ENCODE assay signal across 8 cellular contexts in the genomic region with DNA sequence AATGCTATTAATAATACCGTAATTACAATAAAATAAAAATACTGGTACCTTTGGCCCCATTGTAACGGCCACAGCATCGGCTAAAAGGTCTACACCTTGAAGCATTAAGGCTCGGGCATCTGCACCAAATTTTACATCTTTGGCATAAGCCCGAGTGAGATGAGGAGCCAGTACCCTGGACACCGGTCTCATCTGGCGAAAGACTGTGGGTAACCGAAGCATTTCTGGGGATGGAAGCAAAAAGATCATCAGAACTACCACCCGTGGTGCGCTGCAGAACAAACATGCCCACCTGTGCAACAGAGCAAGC. TPM values are rescaled to one million over a fixed set of nuclear protein-coding genes. Genes with fewer than 3 reads are reported as not detected.
DNase-seq lines count a peak whose midpoint lies in the region; ATAC-seq and TF ChIP-seq lines count a peak whose summit lies in the region.

No MANE protein-coding gene starts in this region.

- H2AFZ ChIP-seq in PC-3 (ENCODE audit: low read length), result no peak overlapping the region

- peak overlapping the region; percentile 77 for H3K27ac ChIP-seq in CD4-positive, alpha-beta memory T cell (ENCODE audit: low read depth, low read length)
- H3K27ac ChIP-seq in PC-3 (ENCODE audit: low read length) (no peak overlapping the region), neutrophil (peak overlapping the region; percentile 93)

- ATAC-seq in PC-3 (no peak), HG03342 (IDR thresholded peaks at IDR 0.05; ENCODE audit: unreplicated experiment) (no peak), HG03565 (IDR thresholded peaks at IDR 0.05; ENCODE audit: unreplicated experiment) (no peak), HG02678 (IDR thresholded peaks at IDR 0.05; ENCODE audit: unreplicated experiment) (no peak)

- CTCF ChIA-PET in CD4-positive, alpha-beta memory T cell (lab: Charles Lee; ENCODE audit: partially characterized antibody), result interaction anchor here (0.9 kb wide), 1 partner anchor 8 kb away, joined by 3 read pairs; no protein-coding TSS in a partner anchor
- CTCF ChIA-PET in PC-3 (lab: Charles Lee), result no interaction called here

- no peaks in the 10 kb centered on the region for H3K27me3 ChIP-seq in CD4-positive, alpha-beta memory T cell (ENCODE audit: insufficient read depth, low read length)
- H3K27me3 ChIP-seq in PC-3 (ENCODE audit: low read length), result no peaks in the 10 kb centered on the region
- H3K27me3 ChIP-seq in neutrophil, result no peaks in the 10 kb centered on the region

- H3K4me2 ChIP-seq in PC-3 (ENCODE audit: low read length), result peak overlapping the region; percentile 78

- no peaks in the 10 kb centered on the region for H3K9me3 Mint-ChIP-seq in CD4-positive, alpha-beta memory T cell
- no peaks in the 10 kb centered on the region for H3K9me3 Mint-ChIP-seq in endothelial cell (ENCODE audit: unreplicated experiment)

- no peaks in the 10 kb centered on the region for H3K9me3 ChIP-seq in CD4-positive, alpha-beta memory T cell (ENCODE audit: control insufficient read depth in 1 of 2, low read length in 2 of 2)
- H3K9me3 ChIP-seq in PC-3 (ENCODE audit: low read length) (no peaks in the 10 kb centered on the region), neutrophil (no peaks in the 10 kb centered on the region)

- no TSS peak for BruUV-seq in PC-3 (replicated peaks; lab: Mats Ljungman, UMichigan)

- H3K27me3 Mint-ChIP-seq in CD4-positive, alpha-beta memory T cell, result no peaks in the 10 kb centered on the region
- peaks cover 9% of the 10 kb centered on the region for H3K27me3 Mint-ChIP-seq in endothelial cell (ENCODE audit: unreplicated experiment)

- H3K36me3 Mint-ChIP-seq in CD4-positive, alpha-beta memory T cell, result peaks cover 22 to 79% of the 10 kb centered on the region in 2 donors
- H3K36me3 Mint-ChIP-seq in endothelial cell (ENCODE audit: low read depth, unreplicated experiment), result peaks cover 20% of the 10 kb centered on the region

- H3K9ac ChIP-seq in PC-3 (ENCODE audit: low read length), result peak overlapping the region; percentile 98

- H4K20me1 ChIP-seq in PC-3 (ENCODE audit: low read length), result peaks cover 74% of the 10 kb centered on the region

- no peaks in the 10 kb centered on the region for H3F3A ChIP-seq in PC-3 (ENCODE audit: low read length, unreplicated experiment)

- POLR2A ChIA-PET in CD4-positive, alpha-beta memory T cell (lab: Charles Lee; ENCODE audit: partially characterized antibody), result interaction anchor here (0.7 to 5.6 kb wide), 10 partner anchors 10 to 699 kb away, joined by 3 to 180 read pairs (median 20); a partner anchor contains a TSS
- POLR2A ChIA-PET in PC-3 (lab: Charles Lee; ENCODE audit: unreplicated experiment), result no interaction called here

- H3K4me3 ChIP-seq in CD4-positive, alpha-beta memory T cell (ENCODE audit: low read length in 2 of 2), result peak overlapping the region; percentile 86 to 87
- H3K4me3 ChIP-seq in PC-3 (ENCODE audit: low read length) (peak overlapping the region; percentile 89), neutrophil (ENCODE audit: low read depth in 1 of 2, low read length in 1 of 2) (peak overlapping the region; percentile 91 to 98)

- peak overlapping the region; percentile 92 to 99 (median 94) for H3K4me3 Mint-ChIP-seq in CD4-positive, alpha-beta memory T cell
- peak overlapping the region; percentile 97 for H3K4me3 Mint-ChIP-seq in endothelial cell (ENCODE audit: unreplicated experiment)

- TF ChIP-seq CTCF in PC-3 (conservative IDR thresholded peaks at IDR 0.05; ENCODE audit: low read depth, low read length) (no peak), endothelial cell (IDR thresholded peaks at IDR 0.05; ENCODE audit: unreplicated experiment) (no peak), neutrophil (IDR thresholded peaks at IDR 0.05) (no peak)

- H3K27ac Mint-ChIP-seq in CD4-positive, alpha-beta memory T cell, result peak overlapping the region; percentile 92 to 98 (median 97)
- peak overlapping the region; percentile 57 for H3K27ac Mint-ChIP-seq in endothelial cell (ENCODE audit: unreplicated experiment)

- H3K36me3 ChIP-seq in CD4-positive, alpha-beta memory T cell (ENCODE audit: insufficient read depth, low read length), result peaks cover 24% of the 10 kb centered on the region
- H3K36me3 ChIP-seq in PC-3 (ENCODE audit: low read depth, low read length), result peaks cover 69% of the 10 kb centered on the region
- peaks cover 5% of the 10 kb centered on the region for H3K36me3 ChIP-seq in neutrophil

- peaks cover 66% of the 10 kb centered on the region for H3K4me1 ChIP-seq in CD4-positive, alpha-beta memory T cell (ENCODE audit: insufficient read depth, low read length)
- H3K4me1 ChIP-seq in PC-3 (ENCODE audit: insufficient read depth, low read length) (peaks cover 36% of the 10 kb centered on the region), neutrophil (ENCODE audit: control insufficient read depth in 1 of 2, insufficient read depth in 1 of 2, low read depth in 1 of 2, low read length in 1 of 2) (peaks cover 30 to 31% of the 10 kb centered on the region in 2 experiments)

- DNase-seq in CD4-positive, alpha-beta memory T cell, result no peak
- DNase-seq in PC-3, result no peak
- no peak for DNase-seq in endothelial cell (ENCODE audit: low spot score)
- no peak for DNase-seq in central memory CD4-positive, alpha-beta T cell

- peaks cover 43 to 79% (median 49%) of the 10 kb centered on the region in 4 donors for H3K4me1 Mint-ChIP-seq in CD4-positive, alpha-beta memory T cell
- H3K4me1 Mint-ChIP-seq in endothelial cell (ENCODE audit: unreplicated experiment), result peaks cover 29% of the 10 kb centered on the region

- intact Hi-C loops in CD4-positive, alpha-beta memory T cell (cut with micrococcal nuclease), result loop anchor here (10.0 kb wide), 1 partner anchor 276 kb away; no protein-coding TSS in a partner anchor
- intact Hi-C loops in PC-3 (cut with micrococcal nuclease), result loop anchor here (10.0 kb wide), 1 partner anchor 84 kb away; no protein-coding TSS in a partner anchor

- H3K9me2 ChIP-seq in PC-3 (replicated peaks; ENCODE audit: low read length), result no peaks in the 10 kb centered on the region

- peaks cover 92% of the 10 kb centered on the region for H3K79me2 ChIP-seq in PC-3 (ENCODE audit: low read length)

RNA-seq across cellular contexts. Expression of a gene that starts 1.1 kb away (rescaled TPM):
- 100 to 1,000 TPM; 129 to 132 TPM for total RNA-seq in CD4-positive, alpha-beta memory T cell
- polyA plus RNA-seq in CD4-positive, alpha-beta memory T cell, result 100 to 1,000 TPM; 111 to 116 TPM
- total RNA-seq in PC-3 (2014; rRNA removed), result 396 and 410 TPM in 2 replicates
- total RNA-seq in endothelial cell (ENCODE audit: unreplicated experiment), result 212 TPM

RNA-seq across cellular contexts. Expression of a gene that starts 1.6 kb away (rescaled TPM):
- total RNA-seq in CD4-positive, alpha-beta memory T cell, result 10 to 100 TPM; 52.4 to 65.1 TPM
- polyA plus RNA-seq in CD4-positive, alpha-beta memory T cell, result 100 to 1,000 TPM; 134 to 145 TPM
- 266 and 321 TPM in 2 replicates for total RNA-seq in PC-3 (2014; rRNA removed)
- total RNA-seq in endothelial cell (ENCODE audit: unreplicated experiment), result 73.6 TPM

RNA-seq across cellular contexts. Expression of a gene that starts 17.3 kb away (rescaled TPM):
- 10 to 100 TPM; 20.2 to 21.8 TPM for total RNA-seq in CD4-positive, alpha-beta memory T cell
- 10 to 100 TPM; 30.0 to 50.6 TPM for polyA plus RNA-seq in CD4-positive, alpha-beta memory T cell
- total RNA-seq in PC-3 (2014; rRNA removed) (16.8 and 24.9 TPM in 2 replicates), endothelial cell (ENCODE audit: unreplicated experiment) (31.0 TPM)

RNA-seq across cellular contexts. Expression of a gene that starts 45.2 kb away (rescaled TPM):
- 10 to 100 TPM; 31.7 to 33.1 TPM for total RNA-seq in CD4-positive, alpha-beta memory T cell
- 10 to 100 TPM; 44.9 to 88.1 TPM for polyA plus RNA-seq in CD4-positive, alpha-beta memory T cell
- total RNA-seq in PC-3 (2014; rRNA removed) (23.5 and 25.7 TPM in 2 replicates), endothelial cell (ENCODE audit: unreplicated experiment) (22.1 TPM)
